Comparison of ENCODE assay signal across 10 cellular contexts in genomic region chr15:95263751-95264150, GRCh38.
"Had no signal": no experiment of that assay in that cellular context is flagged by ENCODE, and none has a peak within 500 bp of the region (broad histone marks: within the 10 kb centered on the region; RNA-seq: fewer than 3 reads in every experiment).

No MANE protein-coding gene starts in this region.

- H3K4me3 ChIP-seq: upper lobe of left lung had no signal

- DNase-seq: activated CD4-positive, alpha-beta memory T cell treated with anti-CD3 and anti-CD28 coated beads, Interleukin-2, amount 10 ng/mL, durations not matched to agents 7 days and 5 days; activated CD8-positive, alpha-beta memory T cell treated with anti-CD3 and anti-CD28 coated beads, Interleukin-2, amount 50 U/mL, for 4 hours; activated naive CD8-positive, alpha-beta T cell treated with anti-CD3 and anti-CD28 coated beads, Interleukin-2, amount 10 ng/mL, durations not matched to agents 7 days and 5 days; central memory CD4-positive, alpha-beta T cell; effector memory CD4-positive, alpha-beta T cell; stimulated activated CD4-positive, alpha-beta T cell treated with anti-CD3 and anti-CD28 coated beads, Interleukin-1b, Interleukin-23, amount 100 ng/mL, for 48 hours; upper lobe of left lung had no signal

- H3K27ac ChIP-seq: epithelial cell of prostate, VCaP had no signal

- H3K9me3 ChIP-seq: upper lobe of left lung had no signal

- ATAC-seq: stimulated activated memory B cell treated with anti-CD40 and anti-IgM and Interleukin-4, amounts not matched to agents 10 μg/mL and 1 μg/mL and 100 μg/mL, for 72 hours had no signal

- H3K27me3 ChIP-seq: upper lobe of left lung had no signal

- H3K36me3 ChIP-seq: upper lobe of left lung had no signal
